In genomic region chr22:40708177-40708576, GRCh38 we compare ENCODE assay signal across 32 cellular contexts. TPM values are rescaled to one million over a fixed set of nuclear protein-coding genes. Genes with fewer than 3 reads are reported as not detected.
"Had no signal": no experiment of that assay in that cellular context is flagged by ENCODE, and none has a peak within 500 bp of the region (broad histone marks: within the 10 kb centered on the region; RNA-seq: fewer than 3 reads in every experiment).

No MANE protein-coding gene starts in this region.

- H3K9me3 Mint-ChIP-seq: activated CD4-positive, alpha-beta T cell treated with anti-CD3 and anti-CD28 coated beads, Interleukin-2, amount 10 ng/mL, durations not matched to agents 7 days and 5 days; activated T-cell treated with anti-CD3 and anti-CD28 coated beads, Interleukin-2, amount 50 U/mL, for 24 hours; activated T-cell treated with anti-CD3 and anti-CD28 coated beads, Interleukin-2, amount 50 U/mL, for 72 hours; effector memory CD8-positive, alpha-beta T cell had no signal

- H3K27me3 ChIP-seq: body of pancreas, esophagus muscularis mucosa, foreskin keratinocyte, gastrocnemius medialis, heart right ventricle had no signal

- H3K27me3 Mint-ChIP-seq: activated CD4-positive, alpha-beta T cell treated with anti-CD3 and anti-CD28 coated beads, Interleukin-2, amount 10 ng/mL, durations not matched to agents 7 days and 5 days; activated naive CD8-positive, alpha-beta T cell; activated T-cell treated with anti-CD3 and anti-CD28 coated beads, Interleukin-2, amount 50 U/mL, for 24 hours; effector memory CD8-positive, alpha-beta T cell had no signal

- H3K4me3 Mint-ChIP-seq: activated CD4-positive, alpha-beta memory T cell treated with anti-CD3 and anti-CD28 coated beads, Interleukin-2, amount 10 ng/mL, durations not matched to agents 7 days and 5 days; activated CD4-positive, alpha-beta T cell treated with anti-CD3 and anti-CD28 coated beads, Interleukin-2, amount 10 ng/mL, durations not matched to agents 7 days and 5 days; activated naive CD8-positive, alpha-beta T cell; activated T-cell treated with anti-CD3 and anti-CD28 coated beads, Interleukin-2, amount 50 U/mL, for 24 hours; activated T-cell treated with anti-CD3 and anti-CD28 coated beads, Interleukin-2, amount 50 U/mL, for 72 hours; effector memory CD8-positive, alpha-beta T cell had no signal

- H3K4me1 ChIP-seq: gastrocnemius medialis had no signal

- H3K36me3 ChIP-seq: esophagus muscularis mucosa, gastrocnemius medialis, heart right ventricle had no signal

- H3K4me3 ChIP-seq: body of pancreas, esophagus muscularis mucosa, gastrocnemius medialis, heart right ventricle had no signal

- H3K27ac Mint-ChIP-seq: activated CD4-positive, alpha-beta memory T cell treated with anti-CD3 and anti-CD28 coated beads, Interleukin-2, amount 10 ng/mL, durations not matched to agents 7 days and 5 days; activated CD4-positive, alpha-beta T cell treated with anti-CD3 and anti-CD28 coated beads, Interleukin-2, amount 10 ng/mL, durations not matched to agents 7 days and 5 days; activated naive CD8-positive, alpha-beta T cell; activated T-cell treated with anti-CD3 and anti-CD28 coated beads, Interleukin-2, amount 50 U/mL, for 24 hours; activated T-cell treated with anti-CD3 and anti-CD28 coated beads, Interleukin-2, amount 50 U/mL, for 72 hours; effector memory CD8-positive, alpha-beta T cell had no signal

- H3K27ac ChIP-seq: body of pancreas, foreskin keratinocyte, gastrocnemius medialis had no signal

- H3K9me3 ChIP-seq: esophagus muscularis mucosa, gastrocnemius medialis had no signal

- FAIRE-seq: colon had no signal

- ATAC-seq: activated T-cell treated with anti-CD3 and anti-CD28 coated beads, Interleukin-2, amount 50 U/mL, for 72 hours; body of pancreas; effector memory CD8-positive, alpha-beta T cell; foreskin keratinocyte; gastrocnemius medialis; heart right ventricle had no signal

- DNase-seq: activated CD4-positive, alpha-beta memory T cell treated with anti-CD3 and anti-CD28 coated beads, Interleukin-2, amount 10 ng/mL, durations not matched to agents 7 days and 5 days; activated CD4-positive, alpha-beta T cell treated with anti-CD3 and anti-CD28 coated beads for 1 hour; activated CD4-positive, alpha-beta T cell treated with anti-CD3 and anti-CD28 coated beads for 4 hours; activated CD4-positive, alpha-beta T cell treated with anti-CD3 and anti-CD28 coated beads, Interleukin-2, amount 10 ng/mL, durations not matched to agents 7 days and 5 days; activated CD4-positive, alpha-beta T cell treated with anti-CD3 and anti-CD28 coated beads, Interleukin-2, amount 50 U/mL, for 4 hours; activated CD4-positive, CD25-positive, alpha-beta regulatory T cell; activated CD8-positive, alpha-beta memory T cell treated with anti-CD3 and anti-CD28 coated beads, Interleukin-2, amount 50 U/mL, for 48 hours; activated effector memory CD4-positive, alpha-beta T cell treated with Interleukin-2 at 50 U/mL for 16 hours; activated gamma-delta T cell treated with Interleukin-2 at 50 U/mL for 16 hours; activated naive CD4-positive, alpha-beta T cell treated with anti-CD3 and anti-CD28 coated beads, Interleukin-2, amount 50 U/mL, for 16 hours; activated naive CD4-positive, alpha-beta T cell treated with Interleukin-2 at 50 U/mL for 16 hours; activated T-cell treated with anti-CD3 and anti-CD28 coated beads for 4 hours; activated T-cell treated with anti-CD3 and anti-CD28 coated beads, Interleukin-2, amount 50 U/mL, for 24 hours; activated T-cell treated with anti-CD3 and anti-CD28 coated beads, Interleukin-2, amount 50 U/mL, for 72 hours; amniotic stem cell; anterior cingulate cortex; body of pancreas; caudate nucleus; cortex of kidney; dermis blood vessel endothelial cell; effector CD4-positive, alpha-beta T cell; effector memory CD8-positive, alpha-beta T cell; erythroblast; foreskin keratinocyte; gastrocnemius medialis; heart right ventricle; T1000 had no signal

RNA-seq across cellular contexts. Expression of gene MCHR1, which starts 28.9 kb away (rescaled TPM):
- total RNA-seq: activated CD4-positive, alpha-beta memory T cell treated with anti-CD3 and anti-CD28 coated beads, Interleukin-2, amount 10 ng/mL, durations not matched to agents 7 days and 5 days; activated CD4-positive, alpha-beta T cell treated with anti-CD3 and anti-CD28 coated beads, Interleukin-2, amount 10 ng/mL, durations not matched to agents 7 days and 5 days; activated T-cell treated with anti-CD3 and anti-CD28 coated beads, Interleukin-2, amount 50 U/mL, for 72 hours; body of pancreas; dermis blood vessel endothelial cell; T-helper 1 cell treated with Interleukin-12 subunit alpha and Interleukin-12 subunit beta and Interleukin-4 antibody, amounts not matched to agents 30 ng/mL and 1 ng/mL, for 36 hours; T-helper 2 cell treated with Interferon-gamma antibody and Interleukin-4, amounts not matched to agents 100 ng/mL and 5 ng/mL, for 36 hours had no signal
